18 cellular contexts compared by ENCODE assay signal in genomic region chr6:113363866-113364265, GRCh38.
A peak's percentile ranks its signal among the peaks of the same experiment; 100 is the strongest.
DNase-seq lines count a peak whose midpoint lies in the region; ATAC-seq, FAIRE-seq and TF ChIP-seq lines count a peak whose summit lies in the region.
"Had no signal": no experiment of that assay in that cellular context is flagged by ENCODE, and none has a peak within 500 bp of the region (broad histone marks: within the 10 kb centered on the region; RNA-seq: fewer than 3 reads in every experiment).

No MANE protein-coding gene starts in this region.

- intact Hi-C loops in pancreas (cut with DNase I) (no loop called here), right lobe of liver (cut with DNase I) (no loop called here)

- peak; percentile 64 for DNase-seq in ELR (ENCODE audit: low read depth)
- peak; percentile 66 for DNase-seq in fibroblast of mammary gland (ENCODE audit: low read depth)
- no peak for DNase-seq in pancreas
- no peak for DNase-seq in neuronal stem cell (ENCODE audit: low spot score)
- DNase-seq in dedifferentiated amniotic fluid mesenchymal stem cell (ENCODE audit: extremely low spot score) = no peak
- no peak for DNase-seq in right lobe of liver
- DNase-seq: AML-193, Caco-2, GOT3, Karpas-422, NCI-H187 treated with DMSO at 0.1 percent for 48 hours, NCI-H446 treated with DMSO at 0.1 percent for 48 hours, NCI-H748 treated with DMSO at 0.1 percent for 48 hours, Right ventricle myocardium superior had no signal

- no peak overlapping the region for H2AK5ac ChIP-seq in neuronal stem cell (ENCODE audit: low read depth, low read length)

- H4K8ac ChIP-seq in neuronal stem cell (ENCODE audit: low read depth, low read length) = no peak overlapping the region

- no peak overlapping the region for H3K18ac ChIP-seq in neuronal stem cell (ENCODE audit: low read length)

- H2BK5ac ChIP-seq in neuronal stem cell (ENCODE audit: low read length) = no peak overlapping the region

- H3K36me3 ChIP-seq in pancreas (no peaks in the 10 kb centered on the region), neuronal stem cell (replicated peaks in 1 of 2; ENCODE audit: control insufficient read depth in 2 of 2, insufficient read depth in 2 of 2, low read length in 2 of 2) (no peaks in the 10 kb centered on the region), right lobe of liver (no peaks in the 10 kb centered on the region)

- no peak overlapping the region for H3K4ac ChIP-seq in neuronal stem cell (ENCODE audit: low read length)

- no peak for TF ChIP-seq POLR2A in right lobe of liver (IDR thresholded peaks at IDR 0.05)

- no peak overlapping the region for H2BK12ac ChIP-seq in neuronal stem cell (ENCODE audit: low read length)

- H3K4me1 ChIP-seq in pancreas (peaks cover 0 to 18% (median 13%) of the 10 kb centered on the region in 3 donors), neuronal stem cell (ENCODE audit: control insufficient read depth in 2 of 2, insufficient read depth in 1 of 2, low read depth in 1 of 2, low read length in 2 of 2) (peaks cover 9 to 17% of the 10 kb centered on the region in 2 donors), right lobe of liver (no peaks in the 10 kb centered on the region)

- no peak overlapping the region for H3K14ac ChIP-seq in neuronal stem cell (ENCODE audit: low read length)

- H3K79me1 ChIP-seq in neuronal stem cell (ENCODE audit: low read depth, low read length) = no peaks in the 10 kb centered on the region

- no peak overlapping the region for H2BK15ac ChIP-seq in neuronal stem cell (ENCODE audit: low read length)

- peak; percentile 41 for FAIRE-seq in pancreas (lab: Jason Lieb, UNC)
- FAIRE-seq: A549, GM12892 had no signal

- H3K27me3 ChIP-seq in pancreas (no peaks in the 10 kb centered on the region), neuronal stem cell (ENCODE audit: control insufficient read depth in 3 of 3, insufficient read depth in 3 of 3, low read depth in 1 of 3, low read length in 3 of 3) (no peaks in the 10 kb centered on the region), right lobe of liver (no peaks in the 10 kb centered on the region)

- H3K9ac ChIP-seq in neuronal stem cell (ENCODE audit: low read depth, low read length, poor library complexity) = no peak overlapping the region

- peak; percentile 16 for ATAC-seq in SK-N-SH treated with all-trans-retinoic acid at 6 μM for 48 hours
- no peak for ATAC-seq in pancreas
- no peak for ATAC-seq in GM21529 (IDR thresholded peaks at IDR 0.05; ENCODE audit: unreplicated experiment)
- ATAC-seq in right lobe of liver = no peak
- ATAC-seq: A549 had no signal

- no peak overlapping the region for H3K27ac ChIP-seq in pancreas
- H3K27ac ChIP-seq in neuronal stem cell (replicated peaks; ENCODE audit: low read length) = no peak overlapping the region
- no peak overlapping the region for H3K27ac ChIP-seq in right lobe of liver

- no peak overlapping the region for H2AFZ ChIP-seq in neuronal stem cell (ENCODE audit: low read length)

- no peak overlapping the region for H2BK120ac ChIP-seq in neuronal stem cell (ENCODE audit: low read depth, low read length)

- no peak overlapping the region for H3K23ac ChIP-seq in neuronal stem cell (ENCODE audit: low read depth, low read length, poor library complexity)

- TF ChIP-seq CTCF in fibroblast of mammary gland (conservative IDR thresholded peaks at IDR 0.05; ENCODE audit: control insufficient read depth, insufficient read depth, low read depth, low read length) (no peak), pancreas (IDR thresholded peaks at IDR 0.05) (no peak), right lobe of liver (IDR thresholded peaks at IDR 0.05) (no peak)

- H4K91ac ChIP-seq in neuronal stem cell (ENCODE audit: low read depth, low read length, poor library complexity) = no peak overlapping the region

- H3K4me3 ChIP-seq in fibroblast of mammary gland (ENCODE audit: control insufficient read depth, low read depth, low read length) (no peak overlapping the region), pancreas (no peak overlapping the region), neuronal stem cell (ENCODE audit: low read length in 2 of 2) (no peak overlapping the region), right lobe of liver (no peak overlapping the region)
- H3K4me3 ChIP-seq: A549 had no signal

- H3K9me3 ChIP-seq in pancreas = no peaks in the 10 kb centered on the region
- H3K9me3 ChIP-seq in neuronal stem cell (replicated peaks in 1 of 2; ENCODE audit: control insufficient read depth in 2 of 2, insufficient read depth in 1 of 2, low read depth in 1 of 2, low read length in 2 of 2) = no peaks in the 10 kb centered on the region
- no peaks in the 10 kb centered on the region for H3K9me3 ChIP-seq in right lobe of liver
- H3K9me3 ChIP-seq: A549, Caco-2 had no signal

- H3K4me2 ChIP-seq in neuronal stem cell (ENCODE audit: insufficient read depth, low read length, poor library complexity, severe bottlenecking) = no peak overlapping the region
- H3K4me2 ChIP-seq: A549 had no signal

TF ChIP-seq in SK-N-SH treated with all-trans-retinoic acid at 6 μM for 48 hours, 23 proteins besides CTCF, POLR2A, EP300 and RAD21:
- TF ChIP-seq ISL1 (CRISPR knock-in tag; IDR thresholded peaks at IDR 0.05) = peak; percentile 61; the same call in 1 of the 2 replicates
- TF ChIP-seq TOX (CRISPR knock-in tag; IDR thresholded peaks at IDR 0.05; ENCODE audit: borderline replicate concordance) = no peak

Comparison
In these comparisons a context has a peak if more than half of its experiments do, and no peak if none do; other contexts are left out.
1. DNase-seq: peak in ELR (single experiment) and fibroblast of mammary gland (single experiment); none in pancreas (0 of 6), neuronal stem cell (single experiment), dedifferentiated amniotic fluid mesenchymal stem cell (single experiment) and right lobe of liver (0 of 3).